ENCODE assay signal across 8 cellular contexts in the genomic region with DNA sequence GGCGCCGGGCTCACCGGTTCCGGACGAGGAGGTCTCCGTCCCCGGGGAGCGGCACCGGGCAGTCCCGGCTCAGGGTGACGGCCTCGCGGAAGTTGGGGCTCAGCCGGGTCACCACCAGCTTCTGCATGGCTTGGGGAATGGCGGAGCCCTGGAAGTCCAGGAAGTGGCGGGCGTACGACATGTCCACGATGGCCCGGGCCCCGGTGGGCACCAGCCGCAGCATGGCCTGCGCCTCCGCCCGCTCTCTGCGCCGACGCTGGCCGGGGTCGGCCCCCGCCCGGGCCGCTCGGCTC. TPM values are rescaled to one million over a fixed set of nuclear protein-coding genes. Genes with fewer than 3 reads are reported as not detected.
A peak's percentile ranks its signal among the peaks of the same experiment; 100 is the strongest.
DNase-seq lines count a peak whose midpoint lies in the region; ATAC-seq lines count a peak whose summit lies in the region.

No MANE protein-coding gene starts in this region.

- peak overlapping the region; percentile 88 for H3K27ac ChIP-seq in thymus (ENCODE audit: low read depth)

- peak overlapping the region; percentile 94 for H3K4me3 ChIP-seq in thymus (ENCODE audit: low read length)

- peaks cover 28% of the 10 kb centered on the region for H3K27me3 Mint-ChIP-seq in activated naive CD8-positive, alpha-beta T cell treated with anti-CD3 and anti-CD28 coated beads for 36 hours

- H3K36me3 ChIP-seq in thymus (ENCODE audit: control insufficient read depth, insufficient read depth), result no peaks in the 10 kb centered on the region

- peaks cover 54% of the 10 kb centered on the region for H3K4me1 Mint-ChIP-seq in activated naive CD8-positive, alpha-beta T cell treated with anti-CD3 and anti-CD28 coated beads for 36 hours

- peaks cover 23% of the 10 kb centered on the region for H3K4me1 ChIP-seq in thymus (ENCODE audit: control insufficient read depth, insufficient read depth, low read length)

- H3K9me3 Mint-ChIP-seq in activated naive CD8-positive, alpha-beta T cell treated with anti-CD3 and anti-CD28 coated beads for 36 hours, result no peaks in the 10 kb centered on the region

- H3K27me3 ChIP-seq in thymus (ENCODE audit: control insufficient read depth, insufficient read depth), result peaks cover 28% of the 10 kb centered on the region

- no peak overlapping the region for H3K27ac Mint-ChIP-seq in activated naive CD8-positive, alpha-beta T cell treated with anti-CD3 and anti-CD28 coated beads for 36 hours

- under 1% methylated on average over 34 of the region's 34 CpGs for WGBS in thymus

- peak overlapping the region; percentile 93 for H3K4me3 Mint-ChIP-seq in activated naive CD8-positive, alpha-beta T cell treated with anti-CD3 and anti-CD28 coated beads for 36 hours

- H3K9me3 ChIP-seq in thymus (ENCODE audit: control insufficient read depth), result no peaks in the 10 kb centered on the region

- peaks cover 7% of the 10 kb centered on the region for H3K36me3 Mint-ChIP-seq in activated naive CD8-positive, alpha-beta T cell treated with anti-CD3 and anti-CD28 coated beads for 36 hours

- peak; percentile 30 for DNase-seq in stimulated activated CD4-positive, alpha-beta T cell treated with anti-CD3 and anti-CD28 coated beads, Interleukin-1b, Interleukin-23, amount 100 ng/mL, for 48 hours
- DNase-seq in stimulated activated CD4-positive, alpha-beta T cell treated with anti-CD3 and anti-CD28 coated beads, Interleukin-12 subunit alpha, Interleukin-12 subunit beta, amount 100 ng/mL, for 4 hours, result no peak
- no peak for DNase-seq in activated naive CD8-positive, alpha-beta T cell treated with anti-CD3 and anti-CD28 coated beads for 36 hours
- no peak for DNase-seq in left lobe of liver (ENCODE audit: low spot score)
- no peak for DNase-seq in OCI-M2 (lab: John Stamatoyannopoulos, UW; ENCODE audit: unreplicated experiment)
- no peak for DNase-seq in AML-193 (lab: John Stamatoyannopoulos, UW)

- peak; percentile 6 for ATAC-seq in HG03159 (IDR thresholded peaks at IDR 0.05; ENCODE audit: unreplicated experiment)
- ATAC-seq in left lobe of liver, result peak; percentile 6

RNA-seq across cellular contexts. Expression of gene PTGR3, which starts 0.2 kb away (rescaled TPM):
- 10 to 100 TPM; 20.2 to 23.2 TPM for total RNA-seq in activated naive CD8-positive, alpha-beta T cell treated with anti-CD3 and anti-CD28 coated beads for 36 hours
- 25.4 TPM for total RNA-seq in left lobe of liver
- 18.2 TPM for polyA plus RNA-seq in thymus

RNA-seq across cellular contexts. Expression of gene TSHZ1, which starts 1.8 kb away (rescaled TPM):
- total RNA-seq in activated naive CD8-positive, alpha-beta T cell treated with anti-CD3 and anti-CD28 coated beads for 36 hours, result 10 to 100 TPM; 11.2 to 11.4 TPM
- total RNA-seq in left lobe of liver, result 12.1 TPM
- 10.2 TPM for polyA plus RNA-seq in thymus
